ENCODE assay signal across 24 cellular contexts in genomic region chr6:129989396-129989795, GRCh38. TPM values are rescaled to one million over a fixed set of nuclear protein-coding genes. Genes with fewer than 3 reads are reported as not detected.
DNase-seq lines count a peak whose midpoint lies in the region; ATAC-seq, FAIRE-seq and TF ChIP-seq lines count a peak whose summit lies in the region.
"Had no signal": no experiment of that assay in that cellular context is flagged by ENCODE, and none has a peak within 500 bp of the region (broad histone marks: within the 10 kb centered on the region; RNA-seq: fewer than 3 reads in every experiment).

No MANE protein-coding gene starts in this region.

- H3K9me3 Mint-ChIP-seq in activated naive CD8-positive, alpha-beta T cell (ENCODE audit: low read depth): no peaks in the 10 kb centered on the region
- no peaks in the 10 kb centered on the region for H3K9me3 Mint-ChIP-seq in activated naive CD8-positive, alpha-beta T cell treated with anti-CD3 and anti-CD28 coated beads for 36 hours
- H3K9me3 Mint-ChIP-seq in activated T-helper 17 cell treated with anti-CD3 and anti-CD28 coated beads, Interleukin-2, amount 50 U/mL, for 72 hours: no peaks in the 10 kb centered on the region
- no peaks in the 10 kb centered on the region for H3K9me3 Mint-ChIP-seq in stimulated activated effector memory CD8-positive, alpha-beta T cell treated with anti-CD3 and anti-CD28 coated beads, Interleukin-12 subunit alpha, Interleukin-12 subunit beta, amount 100 ng/mL, for 72 hours

- WGBS in heart right ventricle, 2 donors: 61 to 70% methylated on average over 1 of the region's 1 CpG

- no peak overlapping the region for H3K4me3 ChIP-seq in heart right ventricle
- H3K4me3 ChIP-seq: A549, GM23248, HAP-1 had no signal

- H3K4me3 Mint-ChIP-seq in activated naive CD8-positive, alpha-beta T cell: no peak overlapping the region
- no peak overlapping the region for H3K4me3 Mint-ChIP-seq in activated naive CD8-positive, alpha-beta T cell treated with anti-CD3 and anti-CD28 coated beads for 36 hours
- no peak overlapping the region for H3K4me3 Mint-ChIP-seq in activated T-helper 17 cell treated with anti-CD3 and anti-CD28 coated beads, Interleukin-2, amount 50 U/mL, for 72 hours
- no peak overlapping the region for H3K4me3 Mint-ChIP-seq in stimulated activated effector memory CD8-positive, alpha-beta T cell treated with anti-CD3 and anti-CD28 coated beads, Interleukin-12 subunit alpha, Interleukin-12 subunit beta, amount 100 ng/mL, for 72 hours
- H3K4me3 Mint-ChIP-seq: B cell, CD14-positive monocyte had no signal

- no peaks in the 10 kb centered on the region for H3K36me3 Mint-ChIP-seq in activated naive CD8-positive, alpha-beta T cell
- no peaks in the 10 kb centered on the region for H3K36me3 Mint-ChIP-seq in activated naive CD8-positive, alpha-beta T cell treated with anti-CD3 and anti-CD28 coated beads for 36 hours
- H3K36me3 Mint-ChIP-seq in activated T-helper 17 cell treated with anti-CD3 and anti-CD28 coated beads, Interleukin-2, amount 50 U/mL, for 72 hours (ENCODE audit: low read depth): no peaks in the 10 kb centered on the region
- H3K36me3 Mint-ChIP-seq in stimulated activated effector memory CD8-positive, alpha-beta T cell treated with anti-CD3 and anti-CD28 coated beads, Interleukin-12 subunit alpha, Interleukin-12 subunit beta, amount 100 ng/mL, for 72 hours: no peaks in the 10 kb centered on the region
- H3K36me3 Mint-ChIP-seq: CD14-positive monocyte had no signal

- H3K27ac ChIP-seq in heart right ventricle: no peak overlapping the region
- H3K27ac ChIP-seq: A549, GM23248 had no signal

- H3K36me3 ChIP-seq in heart right ventricle: no peaks in the 10 kb centered on the region
- H3K36me3 ChIP-seq: HAP-1 had no signal

- H3K4me1 Mint-ChIP-seq in activated naive CD8-positive, alpha-beta T cell (ENCODE audit: low read depth): peaks cover 2% of the 10 kb centered on the region
- H3K4me1 Mint-ChIP-seq in activated naive CD8-positive, alpha-beta T cell treated with anti-CD3 and anti-CD28 coated beads for 36 hours: peaks cover 7% of the 10 kb centered on the region
- H3K4me1 Mint-ChIP-seq in activated T-helper 17 cell treated with anti-CD3 and anti-CD28 coated beads, Interleukin-2, amount 50 U/mL, for 72 hours: peaks cover 10% of the 10 kb centered on the region
- H3K4me1 Mint-ChIP-seq in stimulated activated effector memory CD8-positive, alpha-beta T cell treated with anti-CD3 and anti-CD28 coated beads, Interleukin-12 subunit alpha, Interleukin-12 subunit beta, amount 100 ng/mL, for 72 hours: peaks cover 12% of the 10 kb centered on the region
- H3K4me1 Mint-ChIP-seq: B cell, CD14-positive monocyte had no signal

- no peak for DNase-seq in activated naive CD8-positive, alpha-beta T cell treated with anti-CD3 and anti-CD28 coated beads for 36 hours
- DNase-seq in GM19239 (ENCODE audit: insufficient read length, low spot score) (no peak), heart right ventricle (no peak)
- DNase-seq in stimulated activated effector memory CD8-positive, alpha-beta T cell treated with anti-CD3 and anti-CD28 coated beads, Interleukin-12 subunit alpha, Interleukin-12 subunit beta, amount 100 ng/mL, for 72 hours (ENCODE audit: low spot score in 2 of 2): no peak
- no peak for DNase-seq in stimulated activated naive CD4-positive, alpha-beta T cell (lab: John Stamatoyannopoulos, UW)
- DNase-seq: COR-L47; DMS79; GM23248; Karpas-422; MV-4-11; NCI-H1105 treated with DMSO at 0.1 percent for 48 hours; NCI-H2029 treated with DMSO at 0.1 percent for 48 hours; NCI-H226; NCI-H524; NCI-H774; NK-92 treated with Interleukin-12 subunit alpha and Interleukin-12 subunit beta, amount 100 ng/mL, for 24 hours; SIG-M5; SK-N-SH had no signal

- no peaks in the 10 kb centered on the region for H3K4me1 ChIP-seq in heart right ventricle
- H3K4me1 ChIP-seq: A549, HAP-1 had no signal

- H3K27me3 Mint-ChIP-seq in activated naive CD8-positive, alpha-beta T cell: no peaks in the 10 kb centered on the region
- no peaks in the 10 kb centered on the region for H3K27me3 Mint-ChIP-seq in activated naive CD8-positive, alpha-beta T cell treated with anti-CD3 and anti-CD28 coated beads for 36 hours
- H3K27me3 Mint-ChIP-seq in activated T-helper 17 cell treated with anti-CD3 and anti-CD28 coated beads, Interleukin-2, amount 50 U/mL, for 72 hours: no peaks in the 10 kb centered on the region

- no peaks in the 10 kb centered on the region for H3K9me3 ChIP-seq in heart right ventricle
- H3K9me3 ChIP-seq: A549, HAP-1, SK-N-SH had no signal

- intact Hi-C loops in heart right ventricle (cut with DNase I): no loop called here

- H3K27me3 ChIP-seq in heart right ventricle: no peaks in the 10 kb centered on the region

- no peak for TF ChIP-seq CTCF in heart right ventricle (IDR thresholded peaks at IDR 0.05)

- FAIRE-seq in GM19239 (lab: Jason Lieb, UNC): peak; percentile 26
- FAIRE-seq: A549 had no signal

- peak overlapping the region; percentile 4 for H3K27ac Mint-ChIP-seq in activated naive CD8-positive, alpha-beta T cell
- no peak overlapping the region for H3K27ac Mint-ChIP-seq in activated naive CD8-positive, alpha-beta T cell treated with anti-CD3 and anti-CD28 coated beads for 36 hours
- H3K27ac Mint-ChIP-seq in activated T-helper 17 cell treated with anti-CD3 and anti-CD28 coated beads, Interleukin-2, amount 50 U/mL, for 72 hours: peak overlapping the region; percentile 21
- H3K27ac Mint-ChIP-seq in stimulated activated effector memory CD8-positive, alpha-beta T cell treated with anti-CD3 and anti-CD28 coated beads, Interleukin-12 subunit alpha, Interleukin-12 subunit beta, amount 100 ng/mL, for 72 hours: peak overlapping the region; percentile 0
- H3K27ac Mint-ChIP-seq: B cell, CD14-positive monocyte had no signal

- peak; percentile 75 for ATAC-seq in activated T-helper 17 cell treated with anti-CD3 and anti-CD28 coated beads, Interleukin-2, amount 50 U/mL, for 72 hours (replicated peaks)
- peak; percentile 95 for ATAC-seq in stimulated activated effector memory CD8-positive, alpha-beta T cell treated with anti-CD3 and anti-CD28 coated beads, Interleukin-12 subunit alpha, Interleukin-12 subunit beta, amount 100 ng/mL, for 72 hours
- ATAC-seq in heart right ventricle: no peak
- ATAC-seq: A549 had no signal

RNA-seq across cellular contexts. Expression of gene L3MBTL3, which starts 29.0 kb away (rescaled TPM):
- total RNA-seq in activated naive CD8-positive, alpha-beta T cell treated with anti-CD3 and anti-CD28 coated beads for 36 hours: 10 to 100 TPM; 11.1 to 12.9 TPM
- total RNA-seq in activated T-helper 17 cell treated with anti-CD3 and anti-CD28 coated beads, Interleukin-2, amount 50 U/mL, for 72 hours: 1 to 10 TPM; 4.4 to 5.9 TPM
- 1 to 10 TPM; 1.2 to 4.0 (median 2.4) TPM for total RNA-seq in heart right ventricle
- polyA plus RNA-seq in heart right ventricle: 1 to 10 TPM in 1 of 2 donors, under 1 TPM in 1; 0.77 to 1.0 TPM

Comparison
In these comparisons a context has a peak if more than half of its experiments do, and no peak if none do; other contexts are left out.
1. ATAC-seq: peak in activated T-helper 17 cell treated with anti-CD3 and anti-CD28 coated beads, Interleukin-2, amount 50 U/mL, for 72 hours (single experiment) and stimulated activated effector memory CD8-positive, alpha-beta T cell treated with anti-CD3 and anti-CD28 coated beads, Interleukin-12 subunit alpha, Interleukin-12 subunit beta, amount 100 ng/mL, for 72 hours (single experiment); none in heart right ventricle (0 of 8).